In genomic region chr7:108096996-108097395, GRCh38 we compare ENCODE assay signal across 24 cellular contexts. TPM values are rescaled to one million over a fixed set of nuclear protein-coding genes. Genes with fewer than 3 reads are reported as not detected.
"Had no signal": no experiment of that assay in that cellular context is flagged by ENCODE, and none has a peak within 500 bp of the region (broad histone marks: within the 10 kb centered on the region; RNA-seq: fewer than 3 reads in every experiment).

No MANE protein-coding gene starts in this region.

- FAIRE-seq: keratinocyte had no signal

- H3K27me3 ChIP-seq: gastrocnemius medialis, heart right ventricle, testis, tibial nerve, upper lobe of right lung, vagina had no signal

- H3K27ac ChIP-seq: coronary artery, gastrocnemius medialis, heart right ventricle, psoas muscle, testis, upper lobe of right lung, vagina had no signal

- H3K36me3 ChIP-seq: gastrocnemius medialis, heart right ventricle, tibial nerve, upper lobe of right lung, vagina had no signal

- H3K9me3 ChIP-seq: gastrocnemius medialis, heart right ventricle, psoas muscle, testis, tibial nerve, upper lobe of right lung, vagina had no signal

- H3K4me1 ChIP-seq: gastrocnemius medialis, psoas muscle, testis had no signal

- H3K4me3 ChIP-seq: coronary artery, gastrocnemius medialis, heart right ventricle, lung, psoas muscle, testis, tibial nerve, upper lobe of right lung, vagina had no signal

- DNase-seq: effector CD8-positive, alpha-beta T cell; gastrocnemius medialis; heart right ventricle; hypothalamus; left ventricle myocardium superior; mesenchymal stem cell; naive thymus-derived CD4-positive, alpha-beta T cell; nephron progenitor cell; psoas muscle; retina; stimulated activated CD4-positive, alpha-beta T cell treated with anti-CD3 and anti-CD28 coated beads, Interleukin-2, amount 100 ng/mL, for 24 hours; stimulated activated CD4-positive, alpha-beta T cell treated with anti-CD3 and anti-CD28 coated beads, Interleukin-4, amount 100 ng/mL, for 4 hours; stimulated activated naive B cell treated with anti-CD40 and anti-IgM and Interleukin-4, amounts not matched to agents 10 μg/mL and 1 μg/mL and 100 μg/mL, for 72 hours; stimulated activated naive CD8-positive, alpha-beta T cell treated with anti-CD3 and anti-CD28 coated beads, Interleukin-15, amount 100 ng/mL, for 72 hours; testis; upper lobe of right lung had no signal

- ATAC-seq: esophagus mucosa; gastrocnemius medialis; heart right ventricle; left ventricle myocardium superior; naive thymus-derived CD4-positive, alpha-beta T cell; psoas muscle; sciatic nerve; stimulated activated naive B cell treated with anti-CD40 and anti-IgM and Interleukin-4, amounts not matched to agents 10 μg/mL and 1 μg/mL and 100 μg/mL, for 72 hours; stimulated activated naive CD8-positive, alpha-beta T cell treated with anti-CD3 and anti-CD28 coated beads, Interleukin-15, amount 100 ng/mL, for 72 hours; upper lobe of right lung had no signal

RNA-seq across cellular contexts. Expression of gene LAMB4, which starts 33.2 kb away (rescaled TPM):
- total RNA-seq: subcutaneous adipose tissue, upper lobe of right lung had no signal
- polyA plus RNA-seq: naive thymus-derived CD4-positive, alpha-beta T cell had no signal
